8 cellular contexts compared by ENCODE assay signal in the genomic region with DNA sequence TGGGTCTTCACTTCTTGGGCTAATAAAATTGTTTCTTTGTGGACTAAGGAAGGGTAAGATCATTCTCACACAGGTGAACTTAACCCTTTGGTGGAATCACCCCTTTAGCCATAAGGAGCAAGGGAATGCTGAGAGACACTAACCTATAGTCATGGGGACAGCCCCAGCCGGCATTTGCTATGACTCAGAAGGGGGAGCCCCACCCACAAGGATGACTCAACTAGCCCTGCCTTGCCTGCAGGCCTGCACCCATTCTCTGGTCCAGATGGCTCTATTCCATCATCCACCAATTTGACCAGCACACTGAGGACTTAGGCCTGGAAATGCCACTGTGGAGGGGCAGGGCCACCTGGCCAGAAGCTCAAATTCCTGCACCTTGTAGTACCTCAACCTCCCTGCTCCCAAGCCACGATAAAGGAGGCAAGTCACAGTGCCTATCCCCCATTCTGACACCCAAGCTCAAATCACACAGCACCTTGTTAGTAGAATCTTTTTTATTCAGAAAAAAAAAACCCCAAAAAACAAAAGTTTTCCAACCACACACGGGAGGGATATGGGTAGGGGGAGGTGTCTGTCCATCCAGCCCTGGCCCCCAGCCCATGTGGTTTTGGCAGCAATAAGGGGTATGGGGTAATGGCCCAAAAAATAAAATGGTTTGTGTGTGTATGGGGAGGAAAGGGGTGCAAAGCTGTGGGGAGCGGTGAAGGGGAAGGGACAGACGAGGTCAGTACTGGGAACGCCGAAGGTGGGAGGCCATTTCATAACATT. TPM values are rescaled to one million over a fixed set of nuclear protein-coding genes. Genes with fewer than 3 reads are reported as not detected.
DNase-seq lines count a peak whose midpoint lies in the region; ATAC-seq and TF ChIP-seq lines count a peak whose summit lies in the region.

No MANE protein-coding gene starts in this region.

- intact Hi-C loops in posterior vena cava (cut with DNase I): no loop called here

- H3K4me3 ChIP-seq in ACC112 (ENCODE audit: low read depth, low read length): peak overlapping the region; percentile 90

- no peaks in the 10 kb centered on the region for H3K27me3 Mint-ChIP-seq in activated T-helper 17 cell treated with anti-CD3 and anti-CD28 coated beads, Interleukin-2, amount 50 U/mL, for 72 hours

- H2AFZ ChIP-seq in ACC112 (ENCODE audit: low read length, unreplicated experiment): no peak overlapping the region

- H3K4me1 Mint-ChIP-seq in activated T-helper 17 cell treated with anti-CD3 and anti-CD28 coated beads, Interleukin-2, amount 50 U/mL, for 72 hours: peaks cover 40% of the 10 kb centered on the region

- peak; percentile 19 for ATAC-seq in GM21619 (IDR thresholded peaks at IDR 0.05; ENCODE audit: unreplicated experiment)
- peak; percentile 59 for ATAC-seq in activated T-helper 17 cell treated with anti-CD3 and anti-CD28 coated beads, Interleukin-2, amount 50 U/mL, for 72 hours (replicated peaks)

- peaks cover 81% of the 10 kb centered on the region for H3K36me3 Mint-ChIP-seq in activated T-helper 17 cell treated with anti-CD3 and anti-CD28 coated beads, Interleukin-2, amount 50 U/mL, for 72 hours (ENCODE audit: low read depth)

- H3K27me3 ChIP-seq in ACC112 (ENCODE audit: insufficient read depth, low read length): no peaks in the 10 kb centered on the region

- peaks cover 73% of the 10 kb centered on the region for H3K79me2 ChIP-seq in ACC112 (ENCODE audit: control insufficient read depth, insufficient read depth, low read length, unreplicated experiment)

- H3K36me3 ChIP-seq in ACC112 (ENCODE audit: insufficient read depth, low read length): peaks cover 16% of the 10 kb centered on the region; the same call in 1 of the 2 replicates

- H3K27ac Mint-ChIP-seq in activated T-helper 17 cell treated with anti-CD3 and anti-CD28 coated beads, Interleukin-2, amount 50 U/mL, for 72 hours: peak overlapping the region; percentile 94

- no peaks in the 10 kb centered on the region for H3K9me3 Mint-ChIP-seq in activated T-helper 17 cell treated with anti-CD3 and anti-CD28 coated beads, Interleukin-2, amount 50 U/mL, for 72 hours

- H3K4me1 ChIP-seq in ACC112 (ENCODE audit: control insufficient read depth, insufficient read depth, low read length, unreplicated experiment): peaks cover 48% of the 10 kb centered on the region

- peak overlapping the region; percentile 91 for H3K4me3 Mint-ChIP-seq in activated T-helper 17 cell treated with anti-CD3 and anti-CD28 coated beads, Interleukin-2, amount 50 U/mL, for 72 hours

- DNase-seq in foreskin melanocyte (peak; percentile 76), posterior vena cava (ENCODE audit: low spot score) (peak; percentile 95), ureter (ENCODE audit: low spot score) (peak; percentile 80), NCI-H2081 (lab: John Stamatoyannopoulos, UW) (no peak)

- peak overlapping the region; percentile 92 for H3K27ac ChIP-seq in ACC112 (ENCODE audit: low read depth, low read length)

TF ChIP-seq in PFSK-1, 5 proteins besides CTCF, POLR2A, EP300 and RAD21:
- TF ChIP-seq FOXP2 (optimal IDR thresholded peaks at IDR 0.05; ENCODE audit: borderline replicate concordance, extremely low read depth, extremely low read length, insufficient read depth) (no peak), SIN3A (IDR thresholded peaks at IDR 0.05; ENCODE audit: borderline replicate concordance, insufficient read depth, low read length) (peak; percentile 61; the same call in 1 of the 2 replicates), POLR2AphosphoS5 (IDR thresholded peaks at IDR 0.05; ENCODE audit: low read depth, low read length) (no peak; the same call in 1 of the 2 replicates), TAF1 (IDR thresholded peaks at IDR 0.05; ENCODE audit: borderline replicate concordance, insufficient read depth, low read length) (peak; percentile 49; the same call in 1 of the 2 replicates)
- TF ChIP-seq, protein P1, sequence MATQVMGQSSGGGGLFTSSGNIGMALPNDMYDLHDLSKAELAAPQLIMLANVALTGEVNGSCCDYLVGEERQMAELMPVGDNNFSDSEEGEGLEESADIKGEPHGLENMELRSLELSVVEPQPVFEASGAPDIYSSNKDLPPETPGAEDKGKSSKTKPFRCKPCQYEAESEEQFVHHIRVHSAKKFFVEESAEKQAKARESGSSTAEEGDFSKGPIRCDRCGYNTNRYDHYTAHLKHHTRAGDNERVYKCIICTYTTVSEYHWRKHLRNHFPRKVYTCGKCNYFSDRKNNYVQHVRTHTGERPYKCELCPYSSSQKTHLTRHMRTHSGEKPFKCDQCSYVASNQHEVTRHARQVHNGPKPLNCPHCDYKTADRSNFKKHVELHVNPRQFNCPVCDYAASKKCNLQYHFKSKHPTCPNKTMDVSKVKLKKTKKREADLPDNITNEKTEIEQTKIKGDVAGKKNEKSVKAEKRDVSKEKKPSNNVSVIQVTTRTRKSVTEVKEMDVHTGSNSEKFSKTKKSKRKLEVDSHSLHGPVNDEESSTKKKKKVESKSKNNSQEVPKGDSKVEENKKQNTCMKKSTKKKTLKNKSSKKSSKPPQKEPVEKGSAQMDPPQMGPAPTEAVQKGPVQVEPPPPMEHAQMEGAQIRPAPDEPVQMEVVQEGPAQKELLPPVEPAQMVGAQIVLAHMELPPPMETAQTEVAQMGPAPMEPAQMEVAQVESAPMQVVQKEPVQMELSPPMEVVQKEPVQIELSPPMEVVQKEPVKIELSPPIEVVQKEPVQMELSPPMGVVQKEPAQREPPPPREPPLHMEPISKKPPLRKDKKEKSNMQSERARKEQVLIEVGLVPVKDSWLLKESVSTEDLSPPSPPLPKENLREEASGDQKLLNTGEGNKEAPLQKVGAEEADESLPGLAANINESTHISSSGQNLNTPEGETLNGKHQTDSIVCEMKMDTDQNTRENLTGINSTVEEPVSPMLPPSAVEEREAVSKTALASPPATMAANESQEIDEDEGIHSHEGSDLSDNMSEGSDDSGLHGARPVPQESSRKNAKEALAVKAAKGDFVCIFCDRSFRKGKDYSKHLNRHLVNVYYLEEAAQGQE (IDR thresholded peaks at IDR 0.05; ENCODE audit: insufficient read depth in 1 of 2, low read depth in 2 of 2, low read length in 2 of 2): no peak

RNA-seq across cellular contexts. Expression of gene PFN1, which starts 3.0 kb away (rescaled TPM):
- 5,299 TPM for polyA plus RNA-seq in PFSK-1 (2012; ENCODE audit: insufficient read length, low read depth)
- total RNA-seq in activated T-helper 17 cell treated with anti-CD3 and anti-CD28 coated beads, Interleukin-2, amount 50 U/mL, for 72 hours: 1,000 to 10,000 TPM; 1,346 to 1,950 TPM
- total RNA-seq in posterior vena cava (100 to 1,000 TPM; 582 to 588 TPM), ureter (598 TPM)

RNA-seq across cellular contexts. Expression of gene RNF167, which starts 5.3 kb away (rescaled TPM):
- polyA plus RNA-seq in PFSK-1 (2012; ENCODE audit: insufficient read length, low read depth): 142 TPM
- total RNA-seq in activated T-helper 17 cell treated with anti-CD3 and anti-CD28 coated beads, Interleukin-2, amount 50 U/mL, for 72 hours: 100 to 1,000 TPM; 184 to 197 TPM
- 10 to 100 TPM; 62.7 to 77.3 TPM for total RNA-seq in posterior vena cava
- total RNA-seq in ureter: 129 TPM

RNA-seq across cellular contexts. Expression of gene SLC25A11, which starts 5.5 kb away (rescaled TPM):
- 180 TPM for polyA plus RNA-seq in PFSK-1 (2012; ENCODE audit: insufficient read length, low read depth)
- 10 to 100 TPM; 54.7 to 68.5 TPM for total RNA-seq in activated T-helper 17 cell treated with anti-CD3 and anti-CD28 coated beads, Interleukin-2, amount 50 U/mL, for 72 hours
- 10 to 100 TPM; 33.0 to 43.7 TPM for total RNA-seq in posterior vena cava
- total RNA-seq in ureter: 62.0 TPM

RNA-seq across cellular contexts. Expression of gene ENO3, which starts 5.6 kb away (rescaled TPM):
- 81.3 TPM for polyA plus RNA-seq in PFSK-1 (2012; ENCODE audit: insufficient read length, low read depth)
- 10 to 100 TPM; 27.4 to 30.3 TPM for total RNA-seq in activated T-helper 17 cell treated with anti-CD3 and anti-CD28 coated beads, Interleukin-2, amount 50 U/mL, for 72 hours
- total RNA-seq in posterior vena cava (1 to 10 TPM; 3.2 to 4.3 TPM), ureter (6.2 TPM)

RNA-seq across cellular contexts. Expression of gene GP1BA, which starts 13.3 kb away (rescaled TPM):
- 0.82 TPM for polyA plus RNA-seq in PFSK-1 (2012; ENCODE audit: insufficient read length, low read depth)
- under 1 TPM in 1 of 2 donors, not detected in 1; 0.11 TPM for total RNA-seq in activated T-helper 17 cell treated with anti-CD3 and anti-CD28 coated beads, Interleukin-2, amount 50 U/mL, for 72 hours
- total RNA-seq in posterior vena cava (not detected), ureter (not detected)

Comparison
In these comparisons a context has a peak if more than half of its experiments do, and no peak if none do; other contexts are left out.
1. DNase-seq: peak in foreskin melanocyte (single experiment), posterior vena cava (single experiment) and ureter (single experiment); none in NCI-H2081 (0 of 2).